ENCODE assay signal across 16 cellular contexts in the genomic region with DNA sequence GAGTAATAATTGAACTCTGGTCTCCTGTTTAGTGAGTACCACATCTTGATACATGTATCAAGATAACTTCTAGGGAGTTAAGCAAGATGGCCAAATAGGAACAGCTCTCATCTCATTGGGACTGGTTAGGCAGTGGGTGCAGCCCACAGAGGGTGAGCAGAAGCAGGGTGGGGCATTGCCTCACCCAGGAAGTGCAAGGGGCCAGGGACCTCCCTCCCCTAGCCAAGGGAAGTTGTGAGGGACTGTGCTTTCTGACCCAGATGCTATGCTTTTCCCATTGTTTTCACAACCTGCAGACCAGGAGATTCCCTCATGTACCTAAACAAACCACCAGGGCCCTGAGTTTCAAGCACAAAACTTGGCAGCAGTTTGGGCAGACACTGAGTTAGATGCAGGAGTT.
DNase-seq lines count a peak whose midpoint lies in the region; ATAC-seq and TF ChIP-seq lines count a peak whose summit lies in the region.
"Had no signal": no experiment of that assay in that cellular context is flagged by ENCODE, and none has a peak within 500 bp of the region (broad histone marks: within the 10 kb centered on the region; RNA-seq: fewer than 3 reads in every experiment).

No MANE protein-coding gene starts in this region.

- no peak overlapping the region for H3K27ac ChIP-seq in caudate nucleus (ENCODE audit: low read depth, low read length)
- H3K27ac ChIP-seq: ascending aorta, heart left ventricle, KMS-11, left ventricle myocardium inferior, testis had no signal

- POLR2A ChIA-PET in activated CD4-positive, alpha-beta memory T cell treated with anti-CD3 and anti-CD28 coated beads for 36 hours (lab: Charles Lee): no interaction called here
- POLR2A ChIA-PET in WTC11 (lab: Charles Lee): no interaction called here

- H3K27me3 Mint-ChIP-seq in CD14-positive monocyte (ENCODE audit: low read depth in 3 of 3) (peaks cover 0 to 2% (median 0%) of the 10 kb centered on the region in 3 donors), HFFc6 (ENCODE audit: insufficient read depth) (peaks cover 2% of the 10 kb centered on the region), WTC11 (ENCODE audit: low read depth) (no peaks in the 10 kb centered on the region)
- H3K27me3 Mint-ChIP-seq in activated CD4-positive, alpha-beta memory T cell treated with anti-CD3 and anti-CD28 coated beads for 36 hours: no peaks in the 10 kb centered on the region
- no peaks in the 10 kb centered on the region for H3K27me3 Mint-ChIP-seq in effector memory CD8-positive, alpha-beta T cell

- H3K4me3 Mint-ChIP-seq in CD14-positive monocyte: no peak overlapping the region
- no peak overlapping the region for H3K4me3 Mint-ChIP-seq in HFFc6
- H3K4me3 Mint-ChIP-seq in activated CD4-positive, alpha-beta memory T cell treated with anti-CD3 and anti-CD28 coated beads for 36 hours: no peak overlapping the region
- H3K4me3 Mint-ChIP-seq in effector memory CD8-positive, alpha-beta T cell: peak overlapping the region in 1 of 2 donors; percentile 53
- H3K4me3 Mint-ChIP-seq in WTC11: no peak overlapping the region

- CTCF ChIA-PET in activated CD4-positive, alpha-beta memory T cell treated with anti-CD3 and anti-CD28 coated beads for 36 hours (lab: Charles Lee): no interaction called here
- CTCF ChIA-PET in WTC11 (lab: Charles Lee): no interaction called here

- DNase-seq in CD14-positive monocyte (ENCODE audit: low spot score): no peak
- DNase-seq in HFFc6: no peak
- no peak for DNase-seq in activated CD4-positive, alpha-beta memory T cell treated with anti-CD3 and anti-CD28 coated beads for 36 hours
- no peak for DNase-seq in effector memory CD8-positive, alpha-beta T cell
- DNase-seq in AG20443 (ENCODE audit: low spot score): no peak
- no peak for DNase-seq in caudate nucleus (lab: John Stamatoyannopoulos, UW)
- DNase-seq in WTC11 (ENCODE audit: low spot score): no peak
- DNase-seq: activated naive CD4-positive, alpha-beta T cell; Caco-2; left ventricle myocardium inferior; NCI-H524 treated with DMSO at 0.1 percent for 48 hours; Right ventricle myocardium superior; testis had no signal

- TF ChIP-seq CTCF in CD14-positive monocyte (IDR thresholded peaks at IDR 0.05): no peak
- TF ChIP-seq CTCF in HFFc6 (IDR thresholded peaks at IDR 0.05): no peak
- no peak for TF ChIP-seq CTCF in WTC11 (IDR thresholded peaks at IDR 0.05)

- intact Hi-C loops in CD14-positive monocyte (cut with micrococcal nuclease): no loop called here
- intact Hi-C loops in activated CD4-positive, alpha-beta memory T cell treated with anti-CD3 and anti-CD28 coated beads for 36 hours (cut with micrococcal nuclease): loop anchor here (1.0 to 5.0 kb wide), 5 partner anchors 74 to 1166 kb away; partner anchors contain the start of gene ALCAM

- peak; percentile 6 for ATAC-seq in effector memory CD8-positive, alpha-beta T cell (replicated peaks)
- ATAC-seq in WTC11: no peak
- ATAC-seq: heart left ventricle had no signal

- H3K36me3 Mint-ChIP-seq in CD14-positive monocyte (peaks cover 0 to 2% of the 10 kb centered on the region in 2 donors), HFFc6 (ENCODE audit: low read depth) (peaks cover 17% of the 10 kb centered on the region), WTC11 (peaks cover 66% of the 10 kb centered on the region)
- H3K36me3 Mint-ChIP-seq in activated CD4-positive, alpha-beta memory T cell treated with anti-CD3 and anti-CD28 coated beads for 36 hours: peaks cover 38% of the 10 kb centered on the region
- H3K36me3 Mint-ChIP-seq in effector memory CD8-positive, alpha-beta T cell (ENCODE audit: insufficient read depth): no peaks in the 10 kb centered on the region

- H3K9me3 Mint-ChIP-seq in CD14-positive monocyte (peaks cover 11 to 34% (median 17%) of the 10 kb centered on the region in 7 donors), HFFc6 (peaks cover 16% of the 10 kb centered on the region), WTC11 (peaks cover 77% of the 10 kb centered on the region)
- H3K9me3 Mint-ChIP-seq in activated CD4-positive, alpha-beta memory T cell treated with anti-CD3 and anti-CD28 coated beads for 36 hours: peaks cover 54% of the 10 kb centered on the region
- H3K9me3 Mint-ChIP-seq in effector memory CD8-positive, alpha-beta T cell: peaks cover 4 to 19% of the 10 kb centered on the region in 2 donors

- peak overlapping the region in 6 of 7 donors; percentile 64 to 86 (median 82) for H3K27ac Mint-ChIP-seq in CD14-positive monocyte
- H3K27ac Mint-ChIP-seq in HFFc6: peak overlapping the region; percentile 16; the same call in 1 of the 2 replicates
- peak overlapping the region; percentile 80 for H3K27ac Mint-ChIP-seq in activated CD4-positive, alpha-beta memory T cell treated with anti-CD3 and anti-CD28 coated beads for 36 hours
- peak overlapping the region; percentile 15 to 82 for H3K27ac Mint-ChIP-seq in effector memory CD8-positive, alpha-beta T cell
- no peak overlapping the region for H3K27ac Mint-ChIP-seq in WTC11

- H3K4me1 Mint-ChIP-seq in CD14-positive monocyte: peaks cover 4% of the 10 kb centered on the region
- H3K4me1 Mint-ChIP-seq in HFFc6 (ENCODE audit: low read depth): peaks cover 15% of the 10 kb centered on the region
- H3K4me1 Mint-ChIP-seq in activated CD4-positive, alpha-beta memory T cell treated with anti-CD3 and anti-CD28 coated beads for 36 hours (ENCODE audit: low read depth): peaks cover 31% of the 10 kb centered on the region
- H3K4me1 Mint-ChIP-seq in effector memory CD8-positive, alpha-beta T cell (ENCODE audit: low read depth in 2 of 2): peaks cover 17 to 19% of the 10 kb centered on the region in 2 donors
- H3K4me1 Mint-ChIP-seq in WTC11: peaks cover 17% of the 10 kb centered on the region

TF ChIP-seq in WTC11, 78 proteins besides CTCF, POLR2A, EP300 and RAD21 (continues in another document):
- TF ChIP-seq TCF7 (CRISPR knock-in tag; IDR thresholded peaks at IDR 0.05; ENCODE audit: low read depth): no peak
- TF ChIP-seq, protein P1, sequence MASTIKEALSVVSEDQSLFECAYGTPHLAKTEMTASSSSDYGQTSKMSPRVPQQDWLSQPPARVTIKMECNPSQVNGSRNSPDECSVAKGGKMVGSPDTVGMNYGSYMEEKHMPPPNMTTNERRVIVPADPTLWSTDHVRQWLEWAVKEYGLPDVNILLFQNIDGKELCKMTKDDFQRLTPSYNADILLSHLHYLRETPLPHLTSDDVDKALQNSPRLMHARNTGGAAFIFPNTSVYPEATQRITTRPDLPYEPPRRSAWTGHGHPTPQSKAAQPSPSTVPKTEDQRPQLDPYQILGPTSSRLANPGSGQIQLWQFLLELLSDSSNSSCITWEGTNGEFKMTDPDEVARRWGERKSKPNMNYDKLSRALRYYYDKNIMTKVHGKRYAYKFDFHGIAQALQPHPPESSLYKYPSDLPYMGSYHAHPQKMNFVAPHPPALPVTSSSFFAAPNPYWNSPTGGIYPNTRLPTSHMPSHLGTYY (CRISPR knock-in tag; IDR thresholded peaks at IDR 0.05): no peak
- TF ChIP-seq, protein P2, sequence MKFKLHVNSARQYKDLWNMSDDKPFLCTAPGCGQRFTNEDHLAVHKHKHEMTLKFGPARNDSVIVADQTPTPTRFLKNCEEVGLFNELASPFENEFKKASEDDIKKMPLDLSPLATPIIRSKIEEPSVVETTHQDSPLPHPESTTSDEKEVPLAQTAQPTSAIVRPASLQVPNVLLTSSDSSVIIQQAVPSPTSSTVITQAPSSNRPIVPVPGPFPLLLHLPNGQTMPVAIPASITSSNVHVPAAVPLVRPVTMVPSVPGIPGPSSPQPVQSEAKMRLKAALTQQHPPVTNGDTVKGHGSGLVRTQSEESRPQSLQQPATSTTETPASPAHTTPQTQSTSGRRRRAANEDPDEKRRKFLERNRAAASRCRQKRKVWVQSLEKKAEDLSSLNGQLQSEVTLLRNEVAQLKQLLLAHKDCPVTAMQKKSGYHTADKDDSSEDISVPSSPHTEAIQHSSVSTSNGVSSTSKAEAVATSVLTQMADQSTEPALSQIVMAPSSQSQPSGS (CRISPR knock-in tag; IDR thresholded peaks at IDR 0.05; ENCODE audit: borderline replicate concordance, low read depth): no peak
- TF ChIP-seq AR (CRISPR knock-in tag; IDR thresholded peaks at IDR 0.05): no peak
- no peak for TF ChIP-seq ATF6 (CRISPR knock-in tag; IDR thresholded peaks at IDR 0.05)
